8 cellular contexts compared by ENCODE assay signal in the genomic region with DNA sequence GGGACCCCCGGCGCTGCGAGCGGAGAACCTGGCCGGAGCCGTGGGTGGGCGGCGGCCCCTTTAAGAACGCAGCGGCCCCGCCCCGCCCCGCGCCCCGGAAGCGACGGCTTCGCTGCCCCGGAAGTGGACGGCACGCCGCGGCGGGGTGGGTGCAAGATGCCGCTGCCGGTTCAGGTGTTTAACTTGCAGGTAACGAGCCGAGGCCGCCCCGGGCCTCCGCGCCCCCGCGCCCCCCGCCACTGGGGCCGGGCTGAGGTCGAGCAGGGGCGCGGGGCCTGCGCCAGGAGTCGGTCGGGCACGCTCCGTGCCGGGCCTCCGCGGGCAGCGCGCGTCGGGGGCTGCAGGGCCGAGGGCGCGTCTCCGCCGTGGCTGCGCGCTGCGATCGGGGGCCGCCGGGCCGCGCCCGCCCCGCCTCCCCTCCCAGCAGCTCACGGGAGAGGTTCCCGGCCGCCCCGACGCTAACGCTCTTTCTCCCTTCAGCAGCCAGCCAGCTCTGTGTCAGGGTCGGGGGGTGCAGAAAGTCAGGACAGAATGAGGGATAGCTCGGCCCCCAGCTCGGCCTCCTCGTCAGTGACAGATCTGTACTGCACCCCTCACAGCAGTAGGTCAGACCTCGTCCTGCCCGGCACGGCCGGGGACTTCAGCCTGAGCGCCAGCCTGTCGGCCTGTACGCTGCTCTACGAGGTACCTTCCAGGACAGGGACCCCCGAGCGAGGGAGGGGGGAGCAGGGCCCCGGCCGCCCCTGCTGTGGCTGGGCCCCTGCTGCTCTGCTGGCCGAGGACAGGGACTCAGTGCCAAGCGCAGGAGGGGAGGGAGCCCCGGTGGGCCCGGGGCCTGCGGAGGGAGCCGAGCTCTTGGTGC. TPM values are rescaled to one million over a fixed set of nuclear protein-coding genes. Genes with fewer than 3 reads are reported as not detected.
DNase-seq lines count a peak whose midpoint lies in the region; ATAC-seq and TF ChIP-seq lines count a peak whose summit lies in the region.

A gene (plus strand): TSS at position 123 of the 862 bp plus-strand sequence. CDS start 34 bp downstream, at position 157.
A gene with protein sequence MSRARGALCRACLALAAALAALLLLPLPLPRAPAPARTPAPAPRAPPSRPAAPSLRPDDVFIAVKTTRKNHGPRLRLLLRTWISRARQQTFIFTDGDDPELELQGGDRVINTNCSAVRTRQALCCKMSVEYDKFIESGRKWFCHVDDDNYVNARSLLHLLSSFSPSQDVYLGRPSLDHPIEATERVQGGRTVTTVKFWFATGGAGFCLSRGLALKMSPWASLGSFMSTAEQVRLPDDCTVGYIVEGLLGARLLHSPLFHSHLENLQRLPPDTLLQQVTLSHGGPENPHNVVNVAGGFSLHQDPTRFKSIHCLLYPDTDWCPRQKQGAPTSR (minus strand): TSS at position 36 of the 862 bp plus-strand sequence. CDS start 45 bp downstream, outside the sequence.

- H3K36me3 ChIP-seq in SK-N-MC (ENCODE audit: insufficient read depth, low read length) (peaks cover 23% of the 10 kb centered on the region; the same call in 1 of the 2 replicates), ovary (no peaks in the 10 kb centered on the region), thoracic aorta (peaks cover 39% of the 10 kb centered on the region)

- no peaks in the 10 kb centered on the region for H3K27me3 ChIP-seq in ovary
- no peaks in the 10 kb centered on the region for H3K27me3 ChIP-seq in thoracic aorta (replicated peaks; ENCODE audit: insufficient read depth)

- no peak for TF ChIP-seq EP300 in ovary (IDR thresholded peaks at IDR 0.05)

- 0 to 1% (median 0%) methylated on average over 44 to 93 of the region's 94 CpGs for WGBS in ovary, 3 donors

- TF ChIP-seq CTCF in ovary (IDR thresholded peaks at IDR 0.05) (no peak), thoracic aorta (IDR thresholded peaks at IDR 0.05) (no peak)

- H3K9me3 ChIP-seq in SK-N-MC (ENCODE audit: low read depth, low read length) (no peaks in the 10 kb centered on the region), ovary (no peaks in the 10 kb centered on the region), thoracic aorta (no peaks in the 10 kb centered on the region)

- peaks cover 9% of the 10 kb centered on the region for H3K4me1 ChIP-seq in ovary (ENCODE audit: insufficient read depth)
- peaks cover 9 to 38% of the 10 kb centered on the region in 2 donors for H3K4me1 ChIP-seq in thoracic aorta (ENCODE audit: control insufficient read depth in 1 of 2, low read depth in 2 of 2)

- peak within 1 kb of the TSS; percentile 94 for H3K4me3 ChIP-seq in SK-N-MC
- peak within 1 kb of the TSS; percentile 59 for H3K4me3 ChIP-seq in ovary
- H3K4me3 ChIP-seq in thoracic aorta, result peak within 1 kb of the TSS; percentile 82

- intact Hi-C loops in head of caudate nucleus (cut with DNase I), result no loop called here
- intact Hi-C loops in ovary (cut with DNase I), result loop anchor here in 1 of 4 donors (10.0 kb wide), 1 partner anchor 57 kb away; no protein-coding TSS in a partner anchor

- no peak within 1 kb of the TSS for H3K27ac ChIP-seq in SK-N-MC
- H3K27ac ChIP-seq in ovary, result peak within 1 kb of the TSS; percentile 36 to 75
- no peak within 1 kb of the TSS for H3K27ac ChIP-seq in thoracic aorta

- peak; percentile 96 for DNase-seq in 8988T
- peak; percentile 92 for DNase-seq in HuH-7.5 (ENCODE audit: low spot score)
- no peak for DNase-seq in SK-N-MC (ENCODE audit: low read depth, low spot score)
- peak; percentile 90 for DNase-seq in activated naive CD4-positive, alpha-beta T cell treated with anti-CD3 and anti-CD28 coated beads, Interleukin-2, amount 50 U/mL, for 16 hours
- peak; percentile 60 to 93 (median 86) for DNase-seq in head of caudate nucleus
- DNase-seq in ovary, result peak; percentile 71 to 85 (median 79)
- no peak for DNase-seq in thoracic aorta (ENCODE audit: low spot score)

- peak within 1 kb of the TSS; percentile 83 for H3K9ac ChIP-seq in SK-N-MC (ENCODE audit: insufficient read length)

- ATAC-seq in thoracic aorta (ENCODE audit: insufficient number of reproducible peaks, low FRiP score, low read depth), result no peak

- TF ChIP-seq POLR2A in GM18526 (IDR thresholded peaks at IDR 0.05; ENCODE audit: extremely low read depth, insufficient read length), result peak; percentile 59
- TF ChIP-seq POLR2A in ovary (IDR thresholded peaks at IDR 0.05), result no peak

RNA-seq across cellular contexts. Expression of the first gene that starts in this region (rescaled TPM):
- total RNA-seq in ovary (10 to 100 TPM; 48.8 to 96.2 (median 80.1) TPM), thoracic aorta (10 to 100 TPM; 43.2 to 91.9 TPM)
- polyA plus RNA-seq in ovary, result 10 to 100 TPM; 12.4 to 77.8 TPM

RNA-seq across cellular contexts. Expression of the second gene that starts in this region (rescaled TPM):
- total RNA-seq in ovary, result 10 to 100 TPM; 33.3 to 53.0 (median 44.7) TPM
- 10 to 100 TPM; 20.9 to 61.3 TPM for polyA plus RNA-seq in ovary
- total RNA-seq in thoracic aorta, result 10 to 100 TPM; 39.9 to 45.3 TPM

Comparison
In these comparisons a context has a peak if more than half of its experiments do, and no peak if none do; other contexts are left out.
1. DNase-seq: peak in 8988T (single experiment), HuH-7.5 (single experiment), activated naive CD4-positive, alpha-beta T cell treated with anti-CD3 and anti-CD28 coated beads, Interleukin-2, amount 50 U/mL, for 16 hours (single experiment), head of caudate nucleus (42 of 42) and ovary (5 of 5); none in SK-N-MC (single experiment) and thoracic aorta (single experiment).
2. H3K27ac ChIP-seq: peak in ovary (2 of 2); none in SK-N-MC (single experiment) and thoracic aorta (0 of 2).
3. Peak in every context shown above with its lines, with median percentiles within 50 percentile points of each other: H3K4me3 ChIP-seq.